Comparison of ENCODE assay signal across 8 cellular contexts in the genomic region with DNA sequence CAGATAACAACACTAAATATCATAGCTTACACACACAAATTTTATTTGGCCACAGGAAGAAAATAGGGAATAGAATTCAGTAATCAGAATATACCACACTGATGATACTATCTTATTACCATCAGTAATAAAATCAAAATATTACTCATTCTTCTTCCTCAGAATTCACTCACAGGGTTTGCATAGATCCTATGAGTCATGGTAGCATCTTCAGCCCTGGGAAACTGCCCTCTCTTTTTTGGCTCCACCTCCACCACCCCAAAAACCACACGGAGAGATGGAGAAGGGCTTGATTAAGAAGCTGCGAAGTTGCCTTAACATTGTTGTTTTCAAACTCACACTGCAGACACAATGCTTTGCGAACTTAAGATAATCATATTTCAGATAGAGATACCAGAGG.
DNase-seq lines count a peak whose midpoint lies in the region; ATAC-seq, FAIRE-seq and TF ChIP-seq lines count a peak whose summit lies in the region.

No MANE protein-coding gene starts in this region.

- CTCF ChIA-PET in GM12878 (lab: Yijun Ruan, JAX), result interaction anchor here (1.2 to 1.6 kb wide), 2 partner anchors 89 to 162 kb away, joined by 3 to 4 read pairs; no protein-coding TSS in a partner anchor

- no peaks in the 10 kb centered on the region for H3K79me2 ChIP-seq in GM12878 (ENCODE audit: control insufficient read depth, insufficient read depth, low read length)

- no peaks in the 10 kb centered on the region for H3K9me3 ChIP-seq in GM12878 (replicated peaks; ENCODE audit: control insufficient read depth, insufficient read depth, low read length)

- no peak overlapping the region for H3K27ac ChIP-seq in GM12878 (ENCODE audit: control insufficient read depth, insufficient read depth)

- intact Hi-C loops in GM12878 (cut with micrococcal nuclease; ENCODE audit: unreplicated experiment), result no loop called here

- no peak for TF ChIP-seq EP300 in GM12878 (IDR thresholded peaks at IDR 0.05; ENCODE audit: borderline replicate concordance in 1 of 2, control insufficient read depth in 1 of 2, low read depth in 2 of 2, low read length in 2 of 2)

- no peaks in the 10 kb centered on the region for H4K20me1 ChIP-seq in GM12878 (ENCODE audit: control insufficient read depth, insufficient read depth)

- in situ Hi-C loops in GM12878 (cut with MboI), result no loop called here

- no peak for TF ChIP-seq CTCF in GM12878 (IDR thresholded peaks at IDR 0.05 in 2 of 3, conservative IDR thresholded peaks at IDR 0.05 in 1 of 3; ENCODE audit: control insufficient read depth in 2 of 3, extremely low read depth in 1 of 3, insufficient read depth in 1 of 3, low read depth in 3 of 3, low read length in 3 of 3)

- DNase-seq in T-helper 2 cell (peak in 3 of 5 experiments; percentile 22 to 96 (median 52)), GM12878 (ENCODE audit: low read depth, low spot score) (no peak), NCI-H2227 (lab: John Stamatoyannopoulos, UW; ENCODE audit: unreplicated experiment) (no peak), ecto neural progenitor cell (ENCODE audit: low spot score) (no peak)
- DNase-seq in stimulated activated CD4-positive, alpha-beta T cell treated with anti-CD3 and anti-CD28 coated beads, Interleukin-2, amount 100 ng/mL, for 4 hours (ENCODE audit: low read depth), result peak; percentile 61

- POLR2A ChIA-PET in GM12878 (lab: Charles Lee), result interaction anchor here (0.6 to 1.3 kb wide), 2 partner anchors 14 to 15 kb away, joined by 3 to 4 read pairs; no protein-coding TSS in a partner anchor

- WGBS in GM12878 (ENCODE audit: insufficient coverage, insufficient replicate concordance, low lambda C conversion rate, missing lambda C conversion rate), result 40% methylated on average over 3 of the region's 3 CpGs

- H3K4me1 ChIP-seq in GM12878 (ENCODE audit: control insufficient read depth, insufficient read depth, low read length), result peaks cover 2% of the 10 kb centered on the region

- H3K4me2 ChIP-seq in GM12878 (ENCODE audit: control insufficient read depth, insufficient read depth), result peak overlapping the region; percentile 33; the same call in 1 of the 2 replicates

- no peak overlapping the region for H3K9ac ChIP-seq in GM12878 (ENCODE audit: control insufficient read depth, insufficient read depth, low read length)

- RAD21 ChIA-PET in GM12878 (lab: Charles Lee; ENCODE audit: unreplicated experiment), result interaction anchor here (1.6 kb wide), 1 partner anchor 8 kb away, joined by 4 read pairs; no protein-coding TSS in a partner anchor

- TF ChIP-seq RAD21 in GM12878 (IDR thresholded peaks at IDR 0.05; ENCODE audit: insufficient read depth, low read depth, low read length), result no peak

- TF ChIP-seq POLR2A in GM12878 (IDR thresholded peaks at IDR 0.05; ENCODE audit: low read depth, low read length), result no peak

- SMC1A ChIA-PET in GM12878 (lab: Charles Lee; ENCODE audit: uncharacterized antibody, unreplicated experiment), result interaction anchor here (0.8 to 1.8 kb wide), 11 partner anchors 8 to 89 kb away, joined by 3 to 7 read pairs (median 3); no protein-coding TSS in a partner anchor

- no peak for FAIRE-seq in GM12878 (lab: Jason Lieb, UNC)

- no peak overlapping the region for H3K4me3 ChIP-seq in GM12878

- BruUV-seq in GM12878 (replicated peaks; lab: Mats Ljungman, UMichigan), result no TSS peak

- H3K36me3 ChIP-seq in GM12878 (ENCODE audit: control insufficient read depth in 2 of 2, insufficient read depth in 2 of 2, low read length in 1 of 2), result no peaks in the 10 kb centered on the region

- peak overlapping the region; percentile 19 for H2AFZ ChIP-seq in GM12878 (ENCODE audit: control insufficient read depth, low read depth, low read length)

- no peaks in the 10 kb centered on the region for H3K27me3 ChIP-seq in GM12878 (replicated peaks in 1 of 2; ENCODE audit: control insufficient read depth in 2 of 2, insufficient read depth in 2 of 2, low read length in 1 of 2)

- ATAC-seq in GM18517 (IDR thresholded peaks at IDR 0.05; ENCODE audit: unreplicated experiment) (peak; percentile 63), GM12878 (peak; percentile 46), HG03469 (IDR thresholded peaks at IDR 0.05; ENCODE audit: unreplicated experiment) (no peak), HG02642 (IDR thresholded peaks at IDR 0.05; ENCODE audit: poor library complexity, unreplicated experiment) (no peak)

TF ChIP-seq in GM12878, 131 proteins besides CTCF, POLR2A, EP300 and RAD21:
- TF ChIP-seq, protein P1, sequence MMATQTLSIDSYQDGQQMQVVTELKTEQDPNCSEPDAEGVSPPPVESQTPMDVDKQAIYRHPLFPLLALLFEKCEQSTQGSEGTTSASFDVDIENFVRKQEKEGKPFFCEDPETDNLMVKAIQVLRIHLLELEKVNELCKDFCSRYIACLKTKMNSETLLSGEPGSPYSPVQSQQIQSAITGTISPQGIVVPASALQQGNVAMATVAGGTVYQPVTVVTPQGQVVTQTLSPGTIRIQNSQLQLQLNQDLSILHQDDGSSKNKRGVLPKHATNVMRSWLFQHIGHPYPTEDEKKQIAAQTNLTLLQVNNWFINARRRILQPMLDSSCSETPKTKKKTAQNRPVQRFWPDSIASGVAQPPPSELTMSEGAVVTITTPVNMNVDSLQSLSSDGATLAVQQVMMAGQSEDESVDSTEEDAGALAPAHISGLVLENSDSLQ (IDR thresholded peaks at IDR 0.05), result no peak
- TF ChIP-seq FOXK2 (IDR thresholded peaks at IDR 0.05) (no peak), EZH2 (IDR thresholded peaks at IDR 0.05; ENCODE audit: borderline replicate concordance, control insufficient read depth, low read depth, low read length) (no peak), SRF (IDR thresholded peaks at IDR 0.05; ENCODE audit: low read depth in 2 of 2, low read length in 2 of 2) (no peak)

Comparison
In these comparisons a context has a peak if more than half of its experiments do, and no peak if none do; other contexts are left out.
1. ATAC-seq: peak in GM18517 (single experiment) and GM12878 (single experiment); none in HG03469 (single experiment) and HG02642 (single experiment).
2. DNase-seq: peak in T-helper 2 cell (3 of 5) and stimulated activated CD4-positive, alpha-beta T cell treated with anti-CD3 and anti-CD28 coated beads, Interleukin-2, amount 100 ng/mL, for 4 hours (single experiment); none in GM12878 (single experiment), NCI-H2227 (single experiment) and ecto neural progenitor cell (single experiment).